Comparison of ENCODE assay signal across 10 cellular contexts in the genomic region with DNA sequence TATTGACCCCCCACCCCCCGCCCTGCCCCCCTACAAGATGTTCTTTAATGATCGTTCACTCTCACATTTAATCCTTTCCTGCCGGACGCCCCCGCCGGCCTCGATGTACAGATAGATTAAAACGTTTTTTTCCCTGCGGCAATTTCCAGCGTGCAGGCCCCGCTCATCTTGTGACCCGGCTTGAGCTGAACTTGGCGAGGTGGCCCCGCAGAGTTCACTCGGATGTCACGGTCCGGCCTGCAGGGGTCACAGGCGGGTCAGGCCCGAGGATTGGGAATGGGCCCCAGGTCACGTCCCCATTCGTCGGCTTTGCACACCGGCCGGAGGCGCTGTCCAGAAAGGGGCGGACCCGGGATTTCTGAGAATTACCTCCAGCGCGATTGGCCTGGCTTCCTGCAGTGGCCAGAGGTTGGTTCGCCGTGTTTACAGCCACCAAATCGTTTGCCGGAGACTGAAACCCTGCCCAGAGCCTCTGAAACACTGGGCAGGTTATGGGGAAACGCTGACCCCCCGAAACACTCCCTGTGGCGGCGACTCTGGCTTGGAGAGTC. TPM values are rescaled to one million over a fixed set of nuclear protein-coding genes. Genes with fewer than 3 reads are reported as not detected.
DNase-seq lines count a peak whose midpoint lies in the region; ATAC-seq and TF ChIP-seq lines count a peak whose summit lies in the region.
"Had no signal": no experiment of that assay in that cellular context is flagged by ENCODE, and none has a peak within 500 bp of the region (broad histone marks: within the 10 kb centered on the region; RNA-seq: fewer than 3 reads in every experiment).

No MANE protein-coding gene starts in this region.

- H2BK5ac ChIP-seq in mesenchymal stem cell (ENCODE audit: low read depth, low read length, poor library complexity, severe bottlenecking), result no peak overlapping the region

- no peaks in the 10 kb centered on the region for H3K9me3 Mint-ChIP-seq in natural killer cell treated with Interleukin-12 subunit alpha and Interleukin-12 subunit beta and Interleukin-15 and Interleukin-18, amount 100 ng/mL, for 72 hours
- H3K9me3 Mint-ChIP-seq in natural killer cell (no peaks in the 10 kb centered on the region), brain (peaks cover 0 to 4% (median 0%) of the 10 kb centered on the region in 5 experiments)
- no peaks in the 10 kb centered on the region for H3K9me3 Mint-ChIP-seq in activated naive CD4-positive, alpha-beta T cell treated with anti-CD3 and anti-CD28 coated beads, Interleukin-2, amount 50 U/mL, for 72 hours

- no peak overlapping the region for H3K27ac Mint-ChIP-seq in natural killer cell treated with Interleukin-12 subunit alpha and Interleukin-12 subunit beta and Interleukin-15 and Interleukin-18, amount 100 ng/mL, for 72 hours
- H3K27ac Mint-ChIP-seq in natural killer cell, result no peak overlapping the region
- no peak overlapping the region for H3K27ac Mint-ChIP-seq in brain
- H3K27ac Mint-ChIP-seq in activated naive CD4-positive, alpha-beta T cell treated with anti-CD3 and anti-CD28 coated beads, Interleukin-2, amount 50 U/mL, for 72 hours, result no peak overlapping the region

- no peak for DNase-seq in natural killer cell treated with Interleukin-12 subunit alpha and Interleukin-12 subunit beta and Interleukin-15 and Interleukin-18, amount 100 ng/mL, for 72 hours (ENCODE audit: low spot score)
- no peak for DNase-seq in natural killer cell
- DNase-seq in mesenchymal stem cell, result no peak
- peak in 1 of 2 donors; percentile 71 for DNase-seq in vagina (ENCODE audit: extremely low spot score in 2 of 2)
- no peak for DNase-seq in NCI-H2081 (lab: John Stamatoyannopoulos, UW)
- DNase-seq in globus pallidus (ENCODE audit: low spot score), result no peak
- no peak for DNase-seq in activated naive CD4-positive, alpha-beta T cell treated with anti-CD3 and anti-CD28 coated beads, Interleukin-2, amount 50 U/mL, for 72 hours (ENCODE audit: low spot score in 2 of 2)
- DNase-seq: NCI-H2029 treated with DMSO at 0.1 percent for 48 hours had no signal

- no peaks in the 10 kb centered on the region for H3K36me3 ChIP-seq in mesenchymal stem cell (ENCODE audit: control insufficient read depth in 1 of 2, insufficient read depth in 2 of 2, low read depth in 1 of 2, low read length in 2 of 2)
- H3K36me3 ChIP-seq in vagina, result no peaks in the 10 kb centered on the region

- H3K27me3 Mint-ChIP-seq in natural killer cell treated with Interleukin-12 subunit alpha and Interleukin-12 subunit beta and Interleukin-15 and Interleukin-18, amount 100 ng/mL, for 72 hours, result peaks cover 53 to 61% of the 10 kb centered on the region in 2 donors
- H3K27me3 Mint-ChIP-seq in natural killer cell (ENCODE audit: low read depth in 2 of 2) (peaks cover 47 to 67% of the 10 kb centered on the region in 2 donors), brain (peaks cover 100% of the 10 kb centered on the region)

- H2BK120ac ChIP-seq in mesenchymal stem cell (ENCODE audit: low read depth, low read length), result no peak overlapping the region

- no peak overlapping the region for H3K14ac ChIP-seq in mesenchymal stem cell (ENCODE audit: low read length in 2 of 2)

- no peak overlapping the region for H4K91ac ChIP-seq in mesenchymal stem cell (ENCODE audit: low read length)

- no peak overlapping the region for H2BK12ac ChIP-seq in mesenchymal stem cell (ENCODE audit: low read length in 2 of 2)

- H3K27ac ChIP-seq in mesenchymal stem cell (ENCODE audit: low read length, poor library complexity, severe bottlenecking), result no peak overlapping the region
- no peak overlapping the region for H3K27ac ChIP-seq in vagina
- H3K27ac ChIP-seq: epithelial cell of prostate had no signal

- no peak overlapping the region for H2BK15ac ChIP-seq in mesenchymal stem cell (ENCODE audit: low read depth, poor library complexity, severe bottlenecking)

- TF ChIP-seq POLR2A in vagina (IDR thresholded peaks at IDR 0.05), result no peak

- H3K27me3 ChIP-seq in mesenchymal stem cell (ENCODE audit: control insufficient read depth in 1 of 2, insufficient read depth in 1 of 2, low read length in 2 of 2) (peaks cover 97 to 99% of the 10 kb centered on the region in 2 experiments), vagina (peaks cover 10% of the 10 kb centered on the region)

- intact Hi-C loops in natural killer cell (cut with micrococcal nuclease), result no loop called here
- intact Hi-C loops in vagina (cut with DNase I), result no loop called here

- H3K4ac ChIP-seq in mesenchymal stem cell (ENCODE audit: low read depth in 1 of 2, low read length in 2 of 2), result no peak overlapping the region

- H3K23ac ChIP-seq in mesenchymal stem cell (ENCODE audit: low read length in 2 of 2), result no peak overlapping the region

- peak overlapping the region; percentile 57 for H3K4me3 Mint-ChIP-seq in natural killer cell treated with Interleukin-12 subunit alpha and Interleukin-12 subunit beta and Interleukin-15 and Interleukin-18, amount 100 ng/mL, for 72 hours
- H3K4me3 Mint-ChIP-seq in natural killer cell, result no peak overlapping the region
- peak overlapping the region; percentile 85 to 97 (median 87) for H3K4me3 Mint-ChIP-seq in brain

- under 1% methylated on average over 36 of the region's 37 CpGs for WGBS in mesenchymal stem cell

- H2AK5ac ChIP-seq in mesenchymal stem cell (ENCODE audit: low read length, severe bottlenecking), result no peak overlapping the region

- TF ChIP-seq CTCF in natural killer cell (IDR thresholded peaks at IDR 0.05) (no peak), brain (conservative IDR thresholded peaks at IDR 0.05) (no peak), vagina (IDR thresholded peaks at IDR 0.05) (no peak)

- no peak overlapping the region for H4K8ac ChIP-seq in mesenchymal stem cell (ENCODE audit: low read length)

- no peak overlapping the region for H3K9ac ChIP-seq in mesenchymal stem cell (ENCODE audit: low read length)

- no peaks in the 10 kb centered on the region for H3K36me3 Mint-ChIP-seq in natural killer cell treated with Interleukin-12 subunit alpha and Interleukin-12 subunit beta and Interleukin-15 and Interleukin-18, amount 100 ng/mL, for 72 hours
- no peaks in the 10 kb centered on the region for H3K36me3 Mint-ChIP-seq in natural killer cell
- H3K36me3 Mint-ChIP-seq in brain, result no peaks in the 10 kb centered on the region
- peaks cover 4 to 9% of the 10 kb centered on the region in 2 donors for H3K36me3 Mint-ChIP-seq in activated naive CD4-positive, alpha-beta T cell treated with anti-CD3 and anti-CD28 coated beads, Interleukin-2, amount 50 U/mL, for 72 hours

- H2AFZ ChIP-seq in mesenchymal stem cell (ENCODE audit: low read depth, low read length), result no peak overlapping the region

- no peaks in the 10 kb centered on the region for H3K79me1 ChIP-seq in mesenchymal stem cell (replicated peaks; ENCODE audit: low read length, poor library complexity, severe bottlenecking)

- H3K9me3 ChIP-seq in mesenchymal stem cell (ENCODE audit: control insufficient read depth, low read length), result no peaks in the 10 kb centered on the region
- H3K9me3 ChIP-seq in vagina, result no peaks in the 10 kb centered on the region

- no peak for ATAC-seq in natural killer cell treated with Interleukin-12 subunit alpha and Interleukin-12 subunit beta and Interleukin-15 and Interleukin-18, amount 100 ng/mL, for 72 hours
- no peak for ATAC-seq in natural killer cell
- no peak for ATAC-seq in activated naive CD4-positive, alpha-beta T cell treated with anti-CD3 and anti-CD28 coated beads, Interleukin-2, amount 50 U/mL, for 72 hours

- peaks cover 40% of the 10 kb centered on the region for H3K4me1 ChIP-seq in mesenchymal stem cell (ENCODE audit: control insufficient read depth, insufficient read depth, low read depth, low read length)
- peaks cover 50% of the 10 kb centered on the region for H3K4me1 ChIP-seq in vagina

- H3K4me3 ChIP-seq in mesenchymal stem cell (ENCODE audit: insufficient read depth in 1 of 2, low read depth in 1 of 2, low read length in 2 of 2) (peak overlapping the region in 1 of 2 experiments; percentile 57), vagina (peak overlapping the region; percentile 14 to 37)

- peaks cover 10 to 17% of the 10 kb centered on the region in 2 donors for H3K4me1 Mint-ChIP-seq in natural killer cell treated with Interleukin-12 subunit alpha and Interleukin-12 subunit beta and Interleukin-15 and Interleukin-18, amount 100 ng/mL, for 72 hours (ENCODE audit: low read depth in 2 of 2)
- H3K4me1 Mint-ChIP-seq in natural killer cell, result peaks cover 4 to 8% of the 10 kb centered on the region in 2 donors
- H3K4me1 Mint-ChIP-seq in brain, result peaks cover 59% of the 10 kb centered on the region

- H3K18ac ChIP-seq in mesenchymal stem cell (ENCODE audit: low read depth in 1 of 2, low read length in 2 of 2), result no peak overlapping the region

- peak overlapping the region; percentile 63 for H3K4me2 ChIP-seq in mesenchymal stem cell (ENCODE audit: low read length, poor library complexity, severe bottlenecking)

RNA-seq across cellular contexts. Expression of a gene that starts 1.9 kb away (rescaled TPM):
- total RNA-seq in natural killer cell treated with Interleukin-12 subunit alpha and Interleukin-12 subunit beta and Interleukin-15 and Interleukin-18, amount 100 ng/mL, for 72 hours, result not detected
- total RNA-seq in natural killer cell, result not detected
- polyA plus RNA-seq in brain (ENCODE audit: insufficient read depth, low read depth, low replicate concordance), result 0.27 TPM
- polyA plus RNA-seq in mesenchymal stem cell (2013, experiment 1 of 2), result not detected
- polyA plus RNA-seq in mesenchymal stem cell (2013, experiment 2 of 2), result not detected
- not detected for total RNA-seq in vagina
- total RNA-seq in activated naive CD4-positive, alpha-beta T cell treated with anti-CD3 and anti-CD28 coated beads, Interleukin-2, amount 50 U/mL, for 72 hours, result under 1 TPM in 1 of 2 donors, not detected in 1; 0.43 TPM

RNA-seq across cellular contexts. Expression of a gene that starts 11.2 kb away (rescaled TPM):
- total RNA-seq in natural killer cell treated with Interleukin-12 subunit alpha and Interleukin-12 subunit beta and Interleukin-15 and Interleukin-18, amount 100 ng/mL, for 72 hours, result under 1 TPM in 1 of 2 donors, not detected in 1; 0.07 TPM
- total RNA-seq in natural killer cell, result under 1 TPM in 1 of 3 donors, not detected in 2; 0.09 TPM
- polyA plus RNA-seq in brain (ENCODE audit: insufficient read depth, low read depth, low replicate concordance), result not detected
- polyA plus RNA-seq in mesenchymal stem cell (2013, experiment 1 of 2), result not detected
- polyA plus RNA-seq in mesenchymal stem cell (2013, experiment 2 of 2), result 0.01 TPM
- total RNA-seq in vagina, result not detected
- under 1 TPM in 1 of 2 donors, not detected in 1; 0.12 TPM for total RNA-seq in activated naive CD4-positive, alpha-beta T cell treated with anti-CD3 and anti-CD28 coated beads, Interleukin-2, amount 50 U/mL, for 72 hours
